15 cellular contexts compared by ENCODE assay signal in genomic region chr9:37992924-37993349, GRCh38.
DNase-seq lines count a peak whose midpoint lies in the region; ATAC-seq and TF ChIP-seq lines count a peak whose summit lies in the region.
"Had no signal": no experiment of that assay in that cellular context is flagged by ENCODE, and none has a peak within 500 bp of the region (broad histone marks: within the 10 kb centered on the region; RNA-seq: fewer than 3 reads in every experiment).

No MANE protein-coding gene starts in this region.

- H3K4me3 ChIP-seq in suprapubic skin (no peak overlapping the region), testis (no peak overlapping the region)
- H3K4me3 ChIP-seq: ascending aorta, SJSA1 had no signal

- no peaks in the 10 kb centered on the region for H3K27me3 ChIP-seq in suprapubic skin
- no peaks in the 10 kb centered on the region for H3K27me3 ChIP-seq in testis
- H3K27me3 ChIP-seq: ascending aorta, SJSA1 had no signal

- DNase-seq in Ammon's horn (ENCODE audit: low spot score) (peak; percentile 74), KBM-7 (peak; percentile 91), mucosa of gallbladder (ENCODE audit: low spot score) (peak; percentile 40), suprapubic skin (ENCODE audit: low spot score in 2 of 2) (no peak), NCI-H1105 treated with DMSO at 0.1 percent for 48 hours (lab: John Stamatoyannopoulos, UW) (no peak), testis (no peak)
- DNase-seq: activated CD4-positive, CD25-positive, alpha-beta regulatory T cell treated with anti-CD3 and anti-CD28 coated beads, Interleukin-2, amount 50 U/mL, for 72 hours; activated T-cell treated with anti-CD3 and anti-CD28 coated beads, Interleukin-2, amount 50 U/mL, for 72 hours; EL; NCI-H146; NCI-H69 had no signal

- ATAC-seq in GM21737 (IDR thresholded peaks at IDR 0.05; ENCODE audit: unreplicated experiment), result no peak
- ATAC-seq: activated T-cell treated with anti-CD3 and anti-CD28 coated beads, Interleukin-2, amount 50 U/mL, for 72 hours had no signal

- TF ChIP-seq CTCF in suprapubic skin (IDR thresholded peaks at IDR 0.05) (no peak), testis (IDR thresholded peaks at IDR 0.05) (no peak)

- H3K4me1 ChIP-seq in suprapubic skin, result peaks cover 24% of the 10 kb centered on the region
- H3K4me1 ChIP-seq in testis, result no peaks in the 10 kb centered on the region

- 71% methylated on average over 8 of the region's 8 CpGs for WGBS in suprapubic skin
- WGBS in testis, 2 donors, result 77 to 80% methylated on average over 8 of the region's 8 CpGs

- TF ChIP-seq EP300 in suprapubic skin (IDR thresholded peaks at IDR 0.05), result no peak

- intact Hi-C loops in testis (cut with DNase I; ENCODE audit: low total_unique reads), result no loop called here

- H3K36me3 ChIP-seq in suprapubic skin (no peaks in the 10 kb centered on the region), testis (ENCODE audit: low read depth, missing control alignments) (no peaks in the 10 kb centered on the region)
- H3K36me3 ChIP-seq: ascending aorta had no signal

- peak overlapping the region; percentile 46 for H3K27ac ChIP-seq in angular gyrus (ENCODE audit: low read depth, low read length)
- H3K27ac ChIP-seq in suprapubic skin, result no peak overlapping the region
- no peak overlapping the region for H3K27ac ChIP-seq in testis
- H3K27ac ChIP-seq: SJSA1 had no signal

- TF ChIP-seq POLR2A in suprapubic skin (IDR thresholded peaks at IDR 0.05) (no peak), testis (IDR thresholded peaks at IDR 0.05) (no peak)

- no peaks in the 10 kb centered on the region for H3K9me3 ChIP-seq in suprapubic skin
- no peaks in the 10 kb centered on the region for H3K9me3 ChIP-seq in testis
- H3K9me3 ChIP-seq: ascending aorta, SJSA1 had no signal

- in situ Hi-C loops in KBM-7 (cut with MboI; ENCODE audit: low pct_unique_long_range_greater_than_20kb, low sequenced_read_pairs), result no loop called here

Comparison
In these comparisons a context has a peak if more than half of its experiments do, and no peak if none do; other contexts are left out.
1. DNase-seq: peak in Ammon's horn (single experiment), KBM-7 (single experiment) and mucosa of gallbladder (single experiment); none in suprapubic skin (0 of 2), NCI-H1105 treated with DMSO at 0.1 percent for 48 hours (single experiment) and testis (single experiment).